9 cellular contexts compared by ENCODE assay signal in genomic region chr4:56301181-56302076, GRCh38.
DNase-seq lines count a peak whose midpoint lies in the region; TF ChIP-seq lines count a peak whose summit lies in the region.
"Had no signal": no experiment of that assay in that cellular context is flagged by ENCODE, and none has a peak within 500 bp of the region (broad histone marks: within the 10 kb centered on the region; RNA-seq: fewer than 3 reads in every experiment).

No MANE protein-coding gene starts in this region.

- no peak overlapping the region for H3K23ac ChIP-seq in H9 (ENCODE audit: insufficient read length, low read depth, low read length)
- H3K23ac ChIP-seq in trophoblast cell (ENCODE audit: low read length): no peak overlapping the region

- no peak overlapping the region for H4K5ac ChIP-seq in H9 (ENCODE audit: insufficient read length, low read depth, low read length)

- H3K27me3 Mint-ChIP-seq in H9 (ENCODE audit: low read depth): no peaks in the 10 kb centered on the region

- H4K8ac ChIP-seq in H9 (replicated peaks; ENCODE audit: insufficient read length, low read depth, low read length) (no peak overlapping the region), trophoblast cell (ENCODE audit: low read depth, low read length) (no peak overlapping the region)

- H3K9me3 ChIP-seq in H9 (ENCODE audit: control insufficient read depth, low read depth, low read length): no peaks in the 10 kb centered on the region
- no peaks in the 10 kb centered on the region for H3K9me3 ChIP-seq in MG63
- H3K9me3 ChIP-seq in trophoblast cell (ENCODE audit: insufficient read depth, low read depth, low read length): no peaks in the 10 kb centered on the region

- no peak overlapping the region for H2BK20ac ChIP-seq in H9 (ENCODE audit: low read depth, low read length, poor library complexity, severe bottlenecking)

- no peak overlapping the region for H3K4ac ChIP-seq in H9 (ENCODE audit: low read depth, low read length)
- H3K4ac ChIP-seq in trophoblast cell (ENCODE audit: low read depth, low read length): no peak overlapping the region

- H2BK120ac ChIP-seq in H9 (ENCODE audit: low read depth, low read length, poor library complexity, severe bottlenecking) (no peak overlapping the region), trophoblast cell (ENCODE audit: insufficient read depth, low read length, poor library complexity) (no peak overlapping the region)

- no peak overlapping the region for H2BK5ac ChIP-seq in H9 (ENCODE audit: insufficient read length, low read length)
- H2BK5ac ChIP-seq in trophoblast cell (ENCODE audit: low read depth, low read length, poor library complexity): no peak overlapping the region

- H3K27ac ChIP-seq in H9 (ENCODE audit: insufficient read length, low read depth, low read length) (no peak overlapping the region), trophoblast cell (ENCODE audit: low read depth, low read length) (no peak overlapping the region)

- H4K20me1 ChIP-seq in H9 (ENCODE audit: control insufficient read depth, insufficient read depth, insufficient read length): no peaks in the 10 kb centered on the region

- no peak overlapping the region for H3T11ph ChIP-seq in H9 (ENCODE audit: low read length)

- H2BK12ac ChIP-seq in H9 (ENCODE audit: insufficient read length, low read depth, low read length): no peak overlapping the region
- H2BK12ac ChIP-seq in trophoblast cell (ENCODE audit: low read length): no peak overlapping the region

- H3K9ac ChIP-seq in H9 (ENCODE audit: extremely low read depth, insufficient read length, low read length) (no peak overlapping the region), trophoblast cell (ENCODE audit: low read length) (no peak overlapping the region)

- no peak overlapping the region for H3K27ac Mint-ChIP-seq in H9
- H3K27ac Mint-ChIP-seq: stimulated activated naive CD8-positive, alpha-beta T cell treated with anti-CD3 and anti-CD28 coated beads, Interleukin-15, Interleukin-2, amounts not matched to agents 100 ng/mL and 50 ng/mL, for 24 hours had no signal

- H3K79me1 ChIP-seq in H9 (ENCODE audit: insufficient read depth, low read depth, low read length, poor library complexity, severe bottlenecking) (no peaks in the 10 kb centered on the region), trophoblast cell (ENCODE audit: low read length) (no peaks in the 10 kb centered on the region)

- no peak overlapping the region for H3K4me3 ChIP-seq in MG63
- no peak overlapping the region for H3K4me3 ChIP-seq in trophoblast cell (ENCODE audit: low read depth, low read length)

- H3K27me3 ChIP-seq in H9 (ENCODE audit: insufficient read depth, low read length) (no peaks in the 10 kb centered on the region), MG63 (no peaks in the 10 kb centered on the region), trophoblast cell (ENCODE audit: insufficient read depth, low read length) (no peaks in the 10 kb centered on the region)

- WGBS in H9 (ENCODE audit: extremely low coverage, insufficient read length, low lambda C conversion rate): no CpG with 5 or more reads among the region's 10 CpGs
- WGBS in trophoblast cell (ENCODE audit: extremely low coverage, insufficient coverage, insufficient read length): no CpG with 5 or more reads among the region's 10 CpGs

- H3K4me3 Mint-ChIP-seq in H9: no peak overlapping the region
- H3K4me3 Mint-ChIP-seq: stimulated activated naive CD8-positive, alpha-beta T cell treated with anti-CD3 and anti-CD28 coated beads, Interleukin-15, Interleukin-2, amounts not matched to agents 100 ng/mL and 50 ng/mL, for 24 hours had no signal

- H3K18ac ChIP-seq in H9 (ENCODE audit: insufficient read length, low read depth, low read length) (no peak overlapping the region), trophoblast cell (ENCODE audit: low read length) (no peak overlapping the region)

- H3K36me3 Mint-ChIP-seq in H9 (ENCODE audit: insufficient read depth in 1 of 3, low read depth in 3 of 3): no peaks in the 10 kb centered on the region

- peak; percentile 68 for DNase-seq in GM04504 (ENCODE audit: low read depth)
- peak; percentile 71 for DNase-seq in H9
- DNase-seq in MG63: peak; percentile 60
- DNase-seq in SHP77 (lab: John Stamatoyannopoulos, UW): peak; percentile 77 to 80
- peak; percentile 79 for DNase-seq in activated effector memory CD4-positive, alpha-beta T cell treated with anti-CD3 and anti-CD28 coated beads, Interleukin-2, amount 50 U/mL, for 16 hours
- peak; percentile 34 for DNase-seq in germinal center (ENCODE audit: low spot score)
- DNase-seq in trophoblast cell: peak; percentile 84 to 96
- peak; percentile 76 for DNase-seq in ureter (ENCODE audit: low spot score)

- H3K9me3 Mint-ChIP-seq in H9: no peaks in the 10 kb centered on the region; a peak in 1 of 5 replicates
- H3K9me3 Mint-ChIP-seq: stimulated activated naive CD8-positive, alpha-beta T cell treated with anti-CD3 and anti-CD28 coated beads, Interleukin-15, Interleukin-2, amounts not matched to agents 100 ng/mL and 50 ng/mL, for 24 hours had no signal

- no peaks in the 10 kb centered on the region for H3K23me2 ChIP-seq in H9 (ENCODE audit: insufficient read length, low read depth, low read length, poor library complexity, severe bottlenecking)

- H4K91ac ChIP-seq in H9 (ENCODE audit: insufficient read length, low read depth, low read length): no peak overlapping the region
- no peak overlapping the region for H4K91ac ChIP-seq in trophoblast cell (ENCODE audit: low read depth, low read length)

- H3K4me2 ChIP-seq in H9 (ENCODE audit: insufficient read depth, insufficient read length, low read length) (no peak overlapping the region), trophoblast cell (ENCODE audit: low read length) (no peak overlapping the region)

- H3K56ac ChIP-seq in H9 (ENCODE audit: insufficient read length, low read depth, low read length): no peak overlapping the region

- no peak overlapping the region for H3K14ac ChIP-seq in H9 (ENCODE audit: insufficient read depth, low read length)
- no peak overlapping the region for H3K14ac ChIP-seq in trophoblast cell (ENCODE audit: low read length)

- no peak overlapping the region for H2AK5ac ChIP-seq in H9 (ENCODE audit: insufficient read length, low read length)
- no peak overlapping the region for H2AK5ac ChIP-seq in trophoblast cell (ENCODE audit: low read length)

- no peak overlapping the region for H4K12ac ChIP-seq in trophoblast cell (ENCODE audit: low read depth, low read length)

- H3K4me1 Mint-ChIP-seq in H9: peaks cover 15 to 16% of the 10 kb centered on the region in 2 experiments

- H2AFZ ChIP-seq in H9 (ENCODE audit: low read length): no peak overlapping the region
- no peak overlapping the region for H2AFZ ChIP-seq in trophoblast cell (ENCODE audit: insufficient read depth, low read length, poor library complexity)

- TF ChIP-seq CTCF in H9 (conservative IDR thresholded peaks at IDR 0.05): peak; percentile 98

- no peaks in the 10 kb centered on the region; the same call in 1 of the 2 replicates for H3K4me1 ChIP-seq in H9 (ENCODE audit: insufficient read depth, low read length)
- peaks cover 2% of the 10 kb centered on the region in 2 experiments for H3K4me1 ChIP-seq in trophoblast cell (ENCODE audit: control insufficient read depth in 1 of 2, insufficient read depth in 2 of 2, low read length in 2 of 2)

- H3K36me3 ChIP-seq in MG63 (no peaks in the 10 kb centered on the region), trophoblast cell (ENCODE audit: control insufficient read depth in 1 of 2, insufficient read depth in 2 of 2, low read length in 2 of 2) (no peaks in the 10 kb centered on the region)

- H2BK15ac ChIP-seq in H9 (ENCODE audit: low read depth, low read length): no peak overlapping the region

- H3K79me2 ChIP-seq in H9 (ENCODE audit: insufficient read depth, low read length) (no peaks in the 10 kb centered on the region), trophoblast cell (ENCODE audit: control insufficient read depth, insufficient read depth, low read length, poor library complexity) (no peaks in the 10 kb centered on the region)

Comparison
In these comparisons a context has a peak if more than half of its experiments do, and no peak if none do; other contexts are left out.
1. DNase-seq: peak in every context shown above with its lines; median percentile 90 in trophoblast cell; 79 in activated effector memory CD4-positive, alpha-beta T cell treated with anti-CD3 and anti-CD28 coated beads, Interleukin-2, amount 50 U/mL, for 16 hours; 78 in SHP77; 76 in ureter; 71 in H9; 68 in GM04504; 60 in MG63; 34 in germinal center.